In genomic region chr3:133881492-133881891, GRCh38 we compare ENCODE assay signal across 23 cellular contexts.
"Had no signal": no experiment of that assay in that cellular context is flagged by ENCODE, and none has a peak within 500 bp of the region (broad histone marks: within the 10 kb centered on the region; RNA-seq: fewer than 3 reads in every experiment).

No MANE protein-coding gene starts in this region.

- H3K9ac ChIP-seq: SK-N-SH had no signal

- H3K4me2 ChIP-seq: SK-N-SH had no signal

- H3K27me3 ChIP-seq: breast epithelium, colonic mucosa, dorsolateral prefrontal cortex, gastroesophageal sphincter, neutrophil, pancreas, testis, uterus had no signal

- H3K4me3 ChIP-seq: breast epithelium, colonic mucosa, dorsolateral prefrontal cortex, gastroesophageal sphincter, pancreas, testis, uterus had no signal

- ATAC-seq: gastroesophageal sphincter; left ventricle myocardium superior; pancreas; right cardiac atrium; stimulated activated memory B cell treated with anti-CD40 and anti-IgM and Interleukin-4, amounts not matched to agents 10 μg/mL and 1 μg/mL and 100 μg/mL, for 72 hours had no signal

- H3K4me1 ChIP-seq: breast epithelium, colonic mucosa, pancreas, uterus had no signal

- H3K27me3 Mint-ChIP-seq: activated naive CD8-positive, alpha-beta T cell had no signal

- H3K4me1 Mint-ChIP-seq: mesothelial cell of epicardium; nephron; stimulated activated memory B cell treated with anti-CD40 and anti-IgM and Interleukin-4, amounts not matched to agents 10 μg/mL and 1 μg/mL and 100 μg/mL, for 72 hours had no signal

- H3K27ac ChIP-seq: breast epithelium, colonic mucosa, dorsolateral prefrontal cortex, gastroesophageal sphincter, neutrophil, pancreas, testis, uterus had no signal

- H3K27ac Mint-ChIP-seq: mesothelial cell of epicardium; nephron; stimulated activated memory B cell treated with anti-CD40 and anti-IgM and Interleukin-4, amounts not matched to agents 10 μg/mL and 1 μg/mL and 100 μg/mL, for 72 hours had no signal

- DNase-seq: activated CD4-positive, alpha-beta T cell treated with anti-CD3 and anti-CD28 coated beads for 4 hours; activated CD4-positive, alpha-beta T cell treated with anti-CD3 and anti-CD28 coated beads, Interleukin-2, amount 50 U/mL, for 48 hours; activated CD4-positive, CD25-positive, alpha-beta regulatory T cell; activated gamma-delta T cell treated with Interleukin-2 at 50 U/mL for 16 hours; amniotic stem cell; colonic mucosa; hypothalamus; left ventricle myocardium superior; mammary epithelial cell; right cardiac atrium; SK-N-SH; T1000; testis; uterus had no signal

- H3K9me3 ChIP-seq: colonic mucosa, neutrophil, pancreas, SK-N-SH, testis had no signal

- FAIRE-seq: pancreas had no signal

- H3K4me3 Mint-ChIP-seq: activated naive CD8-positive, alpha-beta T cell; mesothelial cell of epicardium; nephron; stimulated activated memory B cell treated with anti-CD40 and anti-IgM and Interleukin-4, amounts not matched to agents 10 μg/mL and 1 μg/mL and 100 μg/mL, for 72 hours had no signal

- H3K36me3 ChIP-seq: breast epithelium, colonic mucosa, gastroesophageal sphincter, neutrophil, pancreas, uterus had no signal

- H3K36me3 Mint-ChIP-seq: stimulated activated memory B cell treated with anti-CD40 and anti-IgM and Interleukin-4, amounts not matched to agents 10 μg/mL and 1 μg/mL and 100 μg/mL, for 72 hours had no signal
